ENCODE assay signal across 9 cellular contexts in the genomic region with DNA sequence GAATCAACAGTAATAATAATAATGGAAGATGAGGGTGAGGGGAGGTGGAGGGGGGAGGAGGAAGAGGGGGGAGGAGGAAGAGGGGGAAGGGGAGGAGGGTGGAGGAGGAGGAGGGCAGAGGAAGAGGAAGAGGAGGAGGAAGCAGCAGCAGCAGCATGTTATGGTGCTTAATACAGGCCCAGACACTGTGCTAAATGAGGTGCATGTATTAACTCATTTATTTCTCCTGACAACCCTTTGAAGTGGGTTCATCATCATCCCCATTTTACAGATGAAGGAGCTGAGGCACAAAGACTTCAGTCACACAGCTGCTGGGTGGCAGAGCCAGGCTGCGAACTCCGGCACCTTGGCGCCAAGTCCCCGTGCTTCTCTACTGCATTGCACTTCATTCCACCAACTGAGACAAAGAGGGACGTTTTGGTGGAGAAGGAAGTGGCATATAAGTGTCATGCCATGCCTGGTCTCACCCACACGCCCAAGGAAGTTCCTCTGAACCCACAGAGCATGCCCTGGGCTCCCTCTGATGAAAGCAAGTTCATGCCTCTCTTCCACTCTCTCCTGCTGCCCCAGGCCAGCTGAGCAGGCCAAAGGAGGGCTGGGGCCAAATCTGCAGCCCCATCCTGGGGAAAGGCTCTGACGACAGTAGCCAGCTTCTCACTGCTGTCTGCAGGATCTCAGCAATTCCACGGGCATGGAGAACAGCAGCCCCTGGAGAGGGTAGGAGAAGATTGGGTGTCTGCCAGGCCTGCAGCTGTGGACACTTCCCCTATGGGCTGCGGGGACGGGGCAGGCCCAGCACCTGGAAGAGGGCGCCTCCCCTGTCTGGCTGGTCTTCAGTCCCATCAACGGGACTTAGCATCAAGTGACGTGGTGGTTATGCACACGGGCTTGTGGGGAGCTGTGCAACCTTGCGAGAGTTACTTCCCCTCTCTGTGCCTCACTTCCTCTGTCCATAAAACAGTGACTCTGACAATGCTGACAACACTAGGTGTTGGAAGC. TPM values are rescaled to one million over a fixed set of nuclear protein-coding genes. Genes with fewer than 3 reads are reported as not detected.
DNase-seq lines count a peak whose midpoint lies in the region; ATAC-seq, FAIRE-seq and TF ChIP-seq lines count a peak whose summit lies in the region.
"Had no signal": no experiment of that assay in that cellular context is flagged by ENCODE, and none has a peak within 500 bp of the region (broad histone marks: within the 10 kb centered on the region; RNA-seq: fewer than 3 reads in every experiment).

No MANE protein-coding gene starts in this region.

- H3K27ac ChIP-seq in heart left ventricle: peak overlapping the region in 1 of 12 donors; percentile 83
- peak overlapping the region; percentile 6 for H3K27ac ChIP-seq in thymus (ENCODE audit: low read depth)

- H3K4me1 Mint-ChIP-seq in osteocyte (ENCODE audit: unreplicated experiment): peaks cover 2% of the 10 kb centered on the region

- H3K4me3 ChIP-seq in heart left ventricle (peak overlapping the region in 1 of 12 donors; percentile 7), thymus (ENCODE audit: low read length) (no peak overlapping the region)

- no peaks in the 10 kb centered on the region for H3K36me3 Mint-ChIP-seq in osteocyte (ENCODE audit: unreplicated experiment)

- no peaks in the 10 kb centered on the region for H3K27me3 ChIP-seq in heart left ventricle
- no peaks in the 10 kb centered on the region for H3K27me3 ChIP-seq in thymus (ENCODE audit: control insufficient read depth, insufficient read depth)

- H3K4me1 ChIP-seq in heart left ventricle (peaks cover 0 to 54% (median 11%) of the 10 kb centered on the region in 12 donors), thymus (ENCODE audit: control insufficient read depth, insufficient read depth, low read length) (peaks cover 10% of the 10 kb centered on the region)

- no peaks in the 10 kb centered on the region for H3K27me3 Mint-ChIP-seq in osteocyte (ENCODE audit: unreplicated experiment)

- no peak for DNase-seq in activated CD4-positive, CD25-positive, alpha-beta regulatory T cell (lab: John Stamatoyannopoulos, UW)
- peak; percentile 21 to 38 for DNase-seq in activated CD4-positive, alpha-beta T cell treated with anti-CD3 and anti-CD28 coated beads, Interleukin-2, amount 50 U/mL, for 48 hours
- DNase-seq in heart left ventricle (peak; percentile 34 to 77 (median 51)), NCI-H1436 (lab: John Stamatoyannopoulos, UW) (no peak), osteocyte (ENCODE audit: extremely low spot score, unreplicated experiment) (no peak), urothelium cell line (ENCODE audit: low spot score) (no peak)

- H3K9me3 ChIP-seq in heart left ventricle (no peaks in the 10 kb centered on the region), thymus (ENCODE audit: control insufficient read depth) (no peaks in the 10 kb centered on the region)

- peak; percentile 73 to 76 for ATAC-seq in activated CD4-positive, CD25-positive, alpha-beta regulatory T cell treated with anti-CD3 and anti-CD28 coated beads, Interleukin-2, amount 50 U/mL, for 24 hours
- peak; percentile 50 to 84 (median 67) for ATAC-seq in heart left ventricle

- H3K4me3 Mint-ChIP-seq in osteocyte (ENCODE audit: unreplicated experiment): no peak overlapping the region

- no peak for TF ChIP-seq CTCF in heart left ventricle (IDR thresholded peaks at IDR 0.05)
- no peak for TF ChIP-seq CTCF in osteocyte (IDR thresholded peaks at IDR 0.05)

- no peak for TF ChIP-seq POLR2A in heart left ventricle (IDR thresholded peaks at IDR 0.05)

- H3K36me3 ChIP-seq in heart left ventricle (no peaks in the 10 kb centered on the region), thymus (ENCODE audit: control insufficient read depth, insufficient read depth) (no peaks in the 10 kb centered on the region)

- intact Hi-C loops in heart left ventricle (cut with DNase I): no loop called here

- FAIRE-seq in urothelium cell line (lab: Jason Lieb, UNC): no peak
- FAIRE-seq: endothelial cell of umbilical vein had no signal

- no peaks in the 10 kb centered on the region for H3K9me3 Mint-ChIP-seq in osteocyte (ENCODE audit: unreplicated experiment)

- H3K27ac Mint-ChIP-seq in osteocyte (ENCODE audit: unreplicated experiment): no peak overlapping the region

- WGBS in heart left ventricle, 4 donors: 47 to 59% (median 51%) methylated on average over 13 to 15 of the region's 15 CpGs
- WGBS in thymus: 34% methylated on average over 15 of the region's 15 CpGs

RNA-seq across cellular contexts. Expression of a gene that starts 21.8 kb away (rescaled TPM):
- total RNA-seq in heart left ventricle (1 to 10 TPM; 1.1 to 5.0 (median 2.4) TPM), osteocyte (9.0 and 11.1 TPM in 2 replicates)
- polyA plus RNA-seq in heart left ventricle (10 to 100 TPM in 1 of 2 donors, under 1 TPM in 1; 0.46 to 12.3 TPM), thymus (2.2 TPM)

Comparison
In these comparisons a context has a peak if more than half of its experiments do, and no peak if none do; other contexts are left out.
1. DNase-seq: peak in activated CD4-positive, alpha-beta T cell treated with anti-CD3 and anti-CD28 coated beads, Interleukin-2, amount 50 U/mL, for 48 hours (2 of 2) and heart left ventricle (5 of 5); none in activated CD4-positive, CD25-positive, alpha-beta regulatory T cell (0 of 4), NCI-H1436 (single experiment), osteocyte (single experiment) and urothelium cell line (single experiment).